In the genomic region with DNA sequence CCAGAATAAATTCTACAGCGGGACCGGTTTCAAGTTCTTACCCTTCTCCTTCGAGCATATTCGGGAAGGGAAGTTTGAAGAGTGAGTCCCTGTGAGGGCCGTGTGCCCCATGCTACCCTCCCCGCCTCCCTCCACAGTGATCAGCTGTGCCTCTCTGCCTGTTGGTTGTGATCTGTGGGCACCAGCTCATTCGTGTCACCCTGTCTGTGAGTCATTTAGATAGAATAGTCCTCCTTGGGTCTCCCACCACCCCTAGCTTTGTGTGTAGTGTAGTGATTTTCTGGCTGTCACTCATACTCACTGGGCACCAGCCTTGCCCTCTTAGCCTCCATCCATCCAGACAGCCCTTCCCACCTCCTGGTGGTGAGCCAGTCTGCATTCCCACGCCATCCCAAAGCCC, we compare ENCODE assay signal across 10 cellular contexts. TPM values are rescaled to one million over a fixed set of nuclear protein-coding genes. Genes with fewer than 3 reads are reported as not detected.
DNase-seq lines count a peak whose midpoint lies in the region; ATAC-seq and TF ChIP-seq lines count a peak whose summit lies in the region.
"Had no signal": no experiment of that assay in that cellular context is flagged by ENCODE, and none has a peak within 500 bp of the region (broad histone marks: within the 10 kb centered on the region; RNA-seq: fewer than 3 reads in every experiment).

No MANE protein-coding gene starts in this region.

- intact Hi-C loops in Caco-2 (cut with micrococcal nuclease; ENCODE audit: unreplicated experiment) (no loop called here), gastrocnemius medialis (cut with DNase I; ENCODE audit: low total_unique reads) (no loop called here)
- intact Hi-C loops in CD8-positive, alpha-beta T cell (cut with DNase I, micrococcal nuclease), result no loop called here

- H3K4me1 ChIP-seq in Caco-2, result peaks cover 64% of the 10 kb centered on the region
- peaks cover 60% of the 10 kb centered on the region for H3K4me1 ChIP-seq in SJSA1 (replicated peaks)
- H3K4me1 ChIP-seq in right atrium auricular region, result peaks cover 4 to 87% of the 10 kb centered on the region in 2 donors
- peaks cover 75 to 76% of the 10 kb centered on the region in 2 donors for H3K4me1 ChIP-seq in gastrocnemius medialis
- H3K4me1 ChIP-seq in CD8-positive, alpha-beta T cell (ENCODE audit: insufficient read depth, low read length), result no peaks in the 10 kb centered on the region

- H3K4me3 Mint-ChIP-seq in Caco-2 (ENCODE audit: unreplicated experiment), result peak overlapping the region; percentile 45
- H3K4me3 Mint-ChIP-seq in CD8-positive, alpha-beta T cell, result no peak overlapping the region

- in situ Hi-C loops in gastrocnemius medialis (cut with MboI; ENCODE audit: low sequenced_read_pairs in 4 of 4), result loop anchor here in 1 of 4 donors (10.0 kb wide), 1 partner anchor 106 kb away; no protein-coding TSS in a partner anchor

- CTCF ChIA-PET in Caco-2 (lab: Charles Lee), result interaction anchor here (2.2 kb wide), 1 partner anchor 57 kb away, joined by 11 read pairs; no protein-coding TSS in a partner anchor
- CTCF ChIA-PET in CD8-positive, alpha-beta T cell (lab: Charles Lee), result interaction anchor here (1.1 to 15.7 kb wide), 10 partner anchors 10 to 299 kb away, joined by 3 to 267 read pairs (median 8); no protein-coding TSS in a partner anchor

- no peak for TF ChIP-seq POLR2A in gastrocnemius medialis (IDR thresholded peaks at IDR 0.05)

- TF ChIP-seq CTCF in Caco-2 (IDR thresholded peaks at IDR 0.05; ENCODE audit: insufficient read depth in 1 of 2, low read depth in 1 of 2, low read length in 1 of 2, severe bottlenecking in 1 of 2, unreplicated experiment in 1 of 2), result no peak
- no peak for TF ChIP-seq CTCF in right atrium auricular region (IDR thresholded peaks at IDR 0.05)
- no peak for TF ChIP-seq CTCF in gastrocnemius medialis (IDR thresholded peaks at IDR 0.05 in 4 of 5, conservative IDR thresholded peaks at IDR 0.05 in 1 of 5)
- no peak for TF ChIP-seq CTCF in CD8-positive, alpha-beta T cell (IDR thresholded peaks at IDR 0.05)

- H3K36me3 Mint-ChIP-seq in Caco-2 (ENCODE audit: insufficient read depth, unreplicated experiment), result peaks cover 35% of the 10 kb centered on the region
- peaks cover 8% of the 10 kb centered on the region for H3K36me3 Mint-ChIP-seq in CD8-positive, alpha-beta T cell

- H3K27ac ChIP-seq in SJSA1 (peak overlapping the region; percentile 99), right atrium auricular region (peak overlapping the region; percentile 91 to 98), gastrocnemius medialis (peak overlapping the region; percentile 77 to 89 (median 86))
- H3K27ac ChIP-seq in CD8-positive, alpha-beta T cell (ENCODE audit: low read depth, low read length), result no peak overlapping the region

- ATAC-seq in gastrocnemius medialis, result no peak
- ATAC-seq in CD8-positive, alpha-beta T cell, result no peak
- ATAC-seq in GM21367 (IDR thresholded peaks at IDR 0.05; ENCODE audit: unreplicated experiment), result no peak

- no peaks in the 10 kb centered on the region for H3K9me3 Mint-ChIP-seq in Caco-2 (ENCODE audit: unreplicated experiment)
- no peaks in the 10 kb centered on the region for H3K9me3 Mint-ChIP-seq in CD8-positive, alpha-beta T cell
- H3K9me3 Mint-ChIP-seq: CD4-positive, CD25-positive, alpha-beta regulatory T cell had no signal

- DNase-seq in Caco-2 (no peak), SJSA1 (ENCODE audit: low read depth in 1 of 2, low spot score in 2 of 2) (no peak), right atrium auricular region (ENCODE audit: low spot score) (no peak), gastrocnemius medialis (no peak), foreskin melanocyte (no peak)
- DNase-seq in CD8-positive, alpha-beta T cell, result no peak
- DNase-seq in stimulated activated CD8-positive, alpha-beta memory T cell treated with anti-CD3 and anti-CD28 coated beads, Interleukin-4, amount 100 ng/mL, for 48 hours, result no peak
- DNase-seq: NCI-H2081 had no signal

- H3K27me3 ChIP-seq in Caco-2 (replicated peaks; ENCODE audit: control insufficient read depth, insufficient read depth, low read length) (no peaks in the 10 kb centered on the region), SJSA1 (replicated peaks) (no peaks in the 10 kb centered on the region), right atrium auricular region (no peaks in the 10 kb centered on the region), gastrocnemius medialis (no peaks in the 10 kb centered on the region)
- H3K27me3 ChIP-seq in CD8-positive, alpha-beta T cell (ENCODE audit: insufficient read depth, low read length), result no peaks in the 10 kb centered on the region

- peak overlapping the region; percentile 90 for H3K27ac Mint-ChIP-seq in Caco-2 (ENCODE audit: unreplicated experiment)
- no peak overlapping the region for H3K27ac Mint-ChIP-seq in CD8-positive, alpha-beta T cell
- H3K27ac Mint-ChIP-seq: CD4-positive, CD25-positive, alpha-beta regulatory T cell had no signal

- H3K27me3 Mint-ChIP-seq in Caco-2 (ENCODE audit: insufficient read depth, unreplicated experiment), result no peaks in the 10 kb centered on the region
- no peaks in the 10 kb centered on the region for H3K27me3 Mint-ChIP-seq in CD8-positive, alpha-beta T cell (ENCODE audit: low read depth)
- H3K27me3 Mint-ChIP-seq: CD4-positive, CD25-positive, alpha-beta regulatory T cell had no signal

- BruUV-seq in Caco-2 (replicated peaks; lab: Mats Ljungman, UMichigan), result no TSS peak

- H3K9me3 ChIP-seq in Caco-2 (no peaks in the 10 kb centered on the region), SJSA1 (replicated peaks) (no peaks in the 10 kb centered on the region), right atrium auricular region (no peaks in the 10 kb centered on the region), gastrocnemius medialis (no peaks in the 10 kb centered on the region)
- H3K9me3 ChIP-seq in CD8-positive, alpha-beta T cell (ENCODE audit: low read length), result no peaks in the 10 kb centered on the region

- POLR2A ChIA-PET in Caco-2 (lab: Charles Lee), result interaction anchor here (0.6 to 1.1 kb wide), 2 partner anchors 133 to 212 kb away, joined by 3 read pairs; partner anchors contain the start of gene STAT3
- POLR2A ChIA-PET in CD8-positive, alpha-beta T cell (lab: Charles Lee), result no interaction called here

- peaks cover 62% of the 10 kb centered on the region for H3K4me1 Mint-ChIP-seq in Caco-2 (ENCODE audit: low read depth, unreplicated experiment)
- H3K4me1 Mint-ChIP-seq in CD8-positive, alpha-beta T cell (ENCODE audit: low read depth), result peaks cover 5% of the 10 kb centered on the region

- H3K36me3 ChIP-seq in Caco-2 (ENCODE audit: control insufficient read depth, insufficient read depth, low read length) (peaks cover 1% of the 10 kb centered on the region), SJSA1 (peaks cover 13% of the 10 kb centered on the region), right atrium auricular region (no peaks in the 10 kb centered on the region), gastrocnemius medialis (peaks cover 0 to 24% of the 10 kb centered on the region in 2 donors)
- H3K36me3 ChIP-seq in CD8-positive, alpha-beta T cell (ENCODE audit: insufficient read depth, low read length), result no peaks in the 10 kb centered on the region

- H3K4me3 ChIP-seq in Caco-2 (ENCODE audit: low read depth, low read length) (no peak overlapping the region), SJSA1 (no peak overlapping the region), right atrium auricular region (no peak overlapping the region), gastrocnemius medialis (no peak overlapping the region)
- H3K4me3 ChIP-seq in CD8-positive, alpha-beta T cell (ENCODE audit: low read depth, low read length), result no peak overlapping the region

RNA-seq across cellular contexts. Expression of gene NAGLU, which starts 15.0 kb away (rescaled TPM):
- total RNA-seq in Caco-2 (2022) (28.7 and 29.2 TPM in 2 replicates), right atrium auricular region (10 to 100 TPM; 19.6 to 22.1 TPM), gastrocnemius medialis (10 to 100 TPM; 16.4 to 30.1 (median 24.1) TPM)
- 16.2 and 26.8 TPM in 2 replicates for total RNA-seq in SJSA1 (2014; rRNA removed; shearing (Covaris generic))
- 1 to 10 TPM; 7.4 TPM for total RNA-seq in CD8-positive, alpha-beta T cell

RNA-seq across cellular contexts. Expression of gene HSD17B1, which starts 31.7 kb away (rescaled TPM):
- total RNA-seq in Caco-2 (2022) (2.3 and 4.0 TPM in 2 replicates), right atrium auricular region (under 1 TPM; 0.39 to 0.78 TPM), gastrocnemius medialis (under 1 TPM in 3 of 4 donors, not detected in 1; 0.33 to 0.66 (median 0.47) TPM)
- total RNA-seq in SJSA1 (2014; rRNA removed; shearing (Covaris generic)), result 0.13 and 1.5 TPM in 2 replicates
- under 1 TPM; 0.44 to 0.52 TPM for total RNA-seq in CD8-positive, alpha-beta T cell

RNA-seq across cellular contexts. Expression of gene COASY, which starts 40.9 kb away (rescaled TPM):
- 128 and 138 TPM in 2 replicates for total RNA-seq in Caco-2 (2022)
- total RNA-seq in SJSA1 (2014; rRNA removed; shearing (Covaris generic)), result 10.2 and 15.4 TPM in 2 replicates
- 10 to 100 TPM; 18.1 to 19.0 TPM for total RNA-seq in right atrium auricular region
- total RNA-seq in gastrocnemius medialis, result 10 to 100 TPM; 22.4 to 39.9 (median 27.5) TPM
- 10 to 100 TPM; 26.4 to 32.9 TPM for total RNA-seq in CD8-positive, alpha-beta T cell

RNA-seq across cellular contexts. Expression of gene MLX, which starts 45.9 kb away (rescaled TPM):
- 37.5 and 41.2 TPM in 2 replicates for total RNA-seq in Caco-2 (2022)
- total RNA-seq in SJSA1 (2014; rRNA removed; shearing (Covaris generic)), result 20.1 and 35.0 TPM in 2 replicates
- total RNA-seq in right atrium auricular region, result 10 to 100 TPM; 40.1 to 63.6 TPM
- 10 to 100 TPM; 49.7 to 81.9 (median 53.8) TPM for total RNA-seq in gastrocnemius medialis
- total RNA-seq in CD8-positive, alpha-beta T cell, result 10 to 100 TPM; 18.3 to 21.3 TPM

RNA-seq across cellular contexts. Expression of gene PSMC3IP, which starts 56.5 kb away (rescaled TPM):
- total RNA-seq in Caco-2 (2022) (24.7 and 25.2 TPM in 2 replicates), right atrium auricular region (1 to 10 TPM; 1.2 to 1.6 TPM), gastrocnemius medialis (1 to 10 TPM in 2 of 4 donors, under 1 TPM in 2; 0.46 to 2.7 (median 1.4) TPM)
- total RNA-seq in SJSA1 (2014; rRNA removed; shearing (Covaris generic)), result 18.4 and 22.3 TPM in 2 replicates
- 1 to 10 TPM; 3.9 to 4.1 TPM for total RNA-seq in CD8-positive, alpha-beta T cell
